1 cellular context compared by ENCODE assay signal in the genomic region with DNA sequence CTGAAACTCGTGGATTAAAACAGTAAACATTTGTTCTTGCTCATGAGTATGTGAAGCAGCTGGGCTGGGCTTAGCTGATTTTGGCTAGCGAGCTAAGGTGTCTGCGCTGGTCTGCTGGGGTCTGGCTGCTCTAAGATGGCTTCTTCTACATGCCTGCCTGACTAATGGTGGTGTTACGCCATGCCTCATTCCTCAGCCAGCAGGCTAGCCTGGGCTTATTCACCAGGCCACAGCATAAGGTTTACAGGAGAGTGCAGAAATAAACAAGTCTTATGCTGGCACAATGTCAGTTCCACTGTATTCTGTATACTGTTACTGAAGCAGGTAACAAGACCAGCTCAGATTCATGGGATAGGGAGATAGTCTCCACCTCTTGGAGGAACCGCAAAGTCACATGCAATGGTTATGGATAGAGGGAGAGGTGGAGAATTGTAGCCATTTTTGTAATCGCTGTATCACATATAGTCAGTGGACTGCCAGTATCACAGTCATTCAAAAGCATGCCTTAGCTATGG.
TF ChIP-seq lines count a peak whose summit lies in the region.

No MANE protein-coding gene starts in this region.

TF ChIP-seq in GM12878, 131 proteins besides CTCF, POLR2A, EP300 and RAD21 (continued from another document):
- TF ChIP-seq, protein P1, sequence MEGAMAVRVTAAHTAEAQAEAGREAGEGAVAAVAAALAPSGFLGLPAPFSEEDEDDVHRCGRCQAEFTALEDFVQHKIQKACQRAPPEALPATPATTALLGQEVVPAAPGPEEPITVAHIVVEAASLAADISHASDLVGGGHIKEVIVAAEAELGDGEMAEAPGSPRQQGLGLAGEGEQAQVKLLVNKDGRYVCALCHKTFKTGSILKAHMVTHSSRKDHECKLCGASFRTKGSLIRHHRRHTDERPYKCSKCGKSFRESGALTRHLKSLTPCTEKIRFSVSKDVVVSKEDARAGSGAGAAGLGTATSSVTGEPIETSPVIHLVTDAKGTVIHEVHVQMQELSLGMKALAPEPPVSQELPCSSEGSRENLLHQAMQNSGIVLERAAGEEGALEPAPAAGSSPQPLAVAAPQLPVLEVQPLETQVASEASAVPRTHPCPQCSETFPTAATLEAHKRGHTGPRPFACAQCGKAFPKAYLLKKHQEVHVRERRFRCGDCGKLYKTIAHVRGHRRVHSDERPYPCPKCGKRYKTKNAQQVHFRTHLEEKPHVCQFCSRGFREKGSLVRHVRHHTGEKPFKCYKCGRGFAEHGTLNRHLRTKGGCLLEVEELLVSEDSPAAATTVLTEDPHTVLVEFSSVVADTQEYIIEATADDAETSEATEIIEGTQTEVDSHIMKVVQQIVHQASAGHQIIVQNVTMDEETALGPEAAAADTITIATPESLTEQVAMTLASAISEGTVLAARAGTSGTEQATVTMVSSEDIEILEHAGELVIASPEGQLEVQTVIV (IDR thresholded peaks at IDR 0.05; ENCODE audit: borderline replicate concordance, partially characterized antibody), result no peak
- TF ChIP-seq IRF4 (IDR thresholded peaks at IDR 0.05; ENCODE audit: low read depth, low read length) (no peak), TAF1 (IDR thresholded peaks at IDR 0.05; ENCODE audit: borderline replicate concordance, low read depth, low read length) (no peak), SMC3 (IDR thresholded peaks at IDR 0.05; ENCODE audit: borderline replicate concordance, low read length) (no peak), BCL11A (IDR thresholded peaks at IDR 0.05; ENCODE audit: low read depth, low read length) (no peak)
